ENCODE assay signal across 20 cellular contexts in genomic region chr12:59927041-59927440, GRCh38.
"Had no signal": no experiment of that assay in that cellular context is flagged by ENCODE, and none has a peak within 500 bp of the region (broad histone marks: within the 10 kb centered on the region; RNA-seq: fewer than 3 reads in every experiment).

No MANE protein-coding gene starts in this region.

- H3K4me3 ChIP-seq: esophagus squamous epithelium, heart left ventricle, left ventricle myocardium inferior, spleen, upper lobe of right lung had no signal

- H3K27me3 ChIP-seq: esophagus squamous epithelium, heart left ventricle, spleen, upper lobe of right lung had no signal

- H3K27ac ChIP-seq: esophagus squamous epithelium, heart left ventricle, left ventricle myocardium inferior, spleen, upper lobe of right lung, VCaP had no signal

- H3K4me1 ChIP-seq: esophagus squamous epithelium, heart left ventricle, left ventricle myocardium inferior, spleen, upper lobe of right lung had no signal

- H3K9me3 ChIP-seq: esophagus squamous epithelium, upper lobe of right lung had no signal

- ATAC-seq: activated naive CD8-positive, alpha-beta T cell treated with anti-CD3 and anti-CD28 coated beads, Interleukin-2, amount 50 U/mL, for 24 hours; activated T-cell treated with anti-CD3 and anti-CD28 coated beads, Interleukin-2, amount 50 U/mL, for 4 hours; heart left ventricle; stimulated activated naive B cell treated with anti-CD40 and anti-IgM and Interleukin-4, amounts not matched to agents 10 μg/mL and 1 μg/mL and 100 μg/mL, for 72 hours; upper lobe of right lung had no signal

- DNase-seq: activated CD4-positive, alpha-beta T cell treated with anti-CD3 and anti-CD28 coated beads, Interleukin-2, amount 50 U/mL, for 1 hour; activated CD4-positive, CD25-positive, alpha-beta regulatory T cell treated with anti-CD3 and anti-CD28 coated beads, Interleukin-2, amount 50 U/mL, for 72 hours; activated CD8-positive, alpha-beta memory T cell treated with anti-CD3 and anti-CD28 coated beads, Interleukin-2, amount 50 U/mL, for 4 hours; activated effector memory CD4-positive, alpha-beta T cell treated with Interleukin-2 at 50 U/mL for 16 hours; activated naive CD4-positive, alpha-beta T cell treated with anti-CD3 and anti-CD28 coated beads, Interleukin-2, amount 10 ng/mL, durations not matched to agents 7 days and 5 days; activated naive CD8-positive, alpha-beta T cell treated with anti-CD3 and anti-CD28 coated beads, Interleukin-2, amount 50 U/mL, for 24 hours; activated T-cell treated with anti-CD3 and anti-CD28 coated beads, Interleukin-2, amount 50 U/mL, for 4 hours; aorta; effector CD4-positive, alpha-beta T cell; esophagus squamous epithelium; heart left ventricle; kidney glomerular epithelial cell; left ventricle myocardium inferior; nephron progenitor cell; nucleus accumbens; retina; spleen; stimulated activated naive B cell treated with anti-CD40 and anti-IgM and Interleukin-4, amounts not matched to agents 10 μg/mL and 1 μg/mL and 100 μg/mL, for 72 hours; upper lobe of right lung had no signal

- H3K36me3 ChIP-seq: esophagus squamous epithelium, heart left ventricle, left ventricle myocardium inferior, spleen, upper lobe of right lung had no signal
